6 cellular contexts compared by ENCODE assay signal in the genomic region with DNA sequence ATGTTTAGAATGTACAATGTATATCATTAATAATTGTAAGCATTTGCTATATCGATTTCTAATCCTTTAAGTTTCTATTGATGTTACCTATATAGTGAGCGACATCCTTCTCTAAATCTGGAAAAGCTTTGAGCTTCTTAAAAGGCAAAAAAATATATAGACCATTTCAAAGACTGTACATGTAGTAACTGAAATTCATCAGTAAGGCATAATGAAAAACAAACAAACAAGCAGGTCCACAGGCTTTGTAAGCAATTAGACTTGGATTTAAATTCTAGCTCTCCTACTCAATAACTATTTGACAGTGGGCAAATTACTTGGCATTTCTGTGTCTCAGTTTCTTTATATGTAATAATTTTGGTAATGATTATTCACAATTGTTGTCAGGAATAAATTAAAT.
"Had no signal": no experiment of that assay in that cellular context is flagged by ENCODE, and none has a peak within 500 bp of the region (broad histone marks: within the 10 kb centered on the region; RNA-seq: fewer than 3 reads in every experiment).

No MANE protein-coding gene starts in this region.

- DNase-seq: GDM1, GF-D8 had no signal

- FAIRE-seq: GM12891, GM12892, GM18507, GM19239 had no signal
